In genomic region chr2:219001577-219002394, GRCh38 we compare ENCODE assay signal across 1 cellular context.
TF ChIP-seq lines count a peak whose summit lies in the region.

No MANE protein-coding gene starts in this region.

TF ChIP-seq in GM12878, 131 proteins besides CTCF, POLR2A, EP300 and RAD21:
- TF ChIP-seq SUZ12 (IDR thresholded peaks at IDR 0.05; ENCODE audit: unreplicated experiment) = peak; percentile 81
- TF ChIP-seq EGR1 (IDR thresholded peaks at IDR 0.05; ENCODE audit: borderline replicate concordance in 1 of 2, low read depth in 2 of 2, low read length in 2 of 2) = 0 out of 3 replicates have a peak, but pooled peaks of 1 of the 2 experiments have one; percentile 18
- TF ChIP-seq PML (IDR thresholded peaks at IDR 0.05; ENCODE audit: low read length) = no peak
- TF ChIP-seq MEF2B (IDR thresholded peaks at IDR 0.05; ENCODE audit: partially characterized antibody, poor library complexity, severe bottlenecking) = no peak
TF ChIP-seq in GM12878: peak in this region for 2.
